ENCODE assay signal across 1 cellular context in genomic region chr2:40155728-40156127, GRCh38.
TF ChIP-seq lines count a peak whose summit lies in the region.

No MANE protein-coding gene starts in this region.

TF ChIP-seq in IMR-90, 13 proteins besides CTCF, POLR2A, EP300 and RAD21 (continued from another document):
- TF ChIP-seq ELK1 (IDR thresholded peaks at IDR 0.05; ENCODE audit: borderline replicate concordance, low read depth, low read length) (no peak), RCOR1 (IDR thresholded peaks at IDR 0.05; ENCODE audit: insufficient replicate concordance, low read length) (no peak)
